ENCODE assay signal across 8 cellular contexts in genomic region chr5:57173318-57174127, GRCh38. TPM values are rescaled to one million over a fixed set of nuclear protein-coding genes. Genes with fewer than 3 reads are reported as not detected.
DNase-seq lines count a peak whose midpoint lies in the region; ATAC-seq, FAIRE-seq and TF ChIP-seq lines count a peak whose summit lies in the region.

TSS of gene GPBP1 (plus strand) at chr5:57174059. CDS start at chr5:57214131, 40,072 bp downstream.

- no peak for TF ChIP-seq CTCF in psoas muscle (IDR thresholded peaks at IDR 0.05)

- peak within 1 kb of the TSS; percentile 98 for H3K4me3 ChIP-seq in psoas muscle

- H3K9me3 ChIP-seq in psoas muscle = no peaks in the 10 kb centered on the region

- H3K27me3 ChIP-seq in psoas muscle (ENCODE audit: insufficient read depth in 3 of 3, low read length in 2 of 3) = no peaks in the 10 kb centered on the region

- ATAC-seq in GM18498 (IDR thresholded peaks at IDR 0.05; ENCODE audit: unreplicated experiment) = peak; percentile 73
- ATAC-seq in HG02938 (IDR thresholded peaks at IDR 0.05; ENCODE audit: unreplicated experiment) = peak; percentile 60
- ATAC-seq in left ventricle myocardium superior = peak; percentile 93
- peak; percentile 90 to 96 (median 93) for ATAC-seq in psoas muscle

- H3K4me1 ChIP-seq in psoas muscle = peaks cover 17% of the 10 kb centered on the region

- 0% methylated on average over 58 to 83 of the region's 83 CpGs for WGBS in psoas muscle, 3 donors

- FAIRE-seq in urothelium cell line (lab: Jason Lieb, UNC) = peak; percentile 95

- H3K27ac ChIP-seq in angular gyrus (ENCODE audit: low read depth, low read length) (peak within 1 kb of the TSS; percentile 100), psoas muscle (peak within 1 kb of the TSS; percentile 99)

- H3K36me3 ChIP-seq in psoas muscle (ENCODE audit: insufficient read depth in 1 of 2, low read depth in 1 of 2) = no peaks in the 10 kb centered on the region

- peak; percentile 99 to 100 for DNase-seq in NCI-H187 (lab: John Stamatoyannopoulos, UW)
- DNase-seq in T-helper 2 cell = peak; percentile 95 to 99 (median 98)
- DNase-seq in left ventricle myocardium superior = peak; percentile 98
- DNase-seq in psoas muscle = peak; percentile 99
- DNase-seq in urothelium cell line (ENCODE audit: low spot score) = peak; percentile 97

- intact Hi-C loops in left ventricle myocardium superior (cut with micrococcal nuclease) (loop anchor here (10.0 kb wide), 1 partner anchor 51 kb away; no protein-coding TSS in a partner anchor), psoas muscle (cut with DNase I) (loop anchor here (2.0 to 10.0 kb wide), 5 partner anchors 34 to 1179 kb away; partner anchors contain the start of genes MIER3 (in 2 of the 2) and IL6ST (in 1 of the 2))

RNA-seq across cellular contexts. Expression of gene GPBP1, which starts in this region (rescaled TPM):
- total RNA-seq in left ventricle myocardium superior (60.2 TPM), psoas muscle (10 to 100 TPM; 45.0 to 54.5 (median 53.3) TPM)
- 10 to 100 TPM; 37.3 to 74.0 (median 38.0) TPM for polyA plus RNA-seq in psoas muscle

Comparison
In these comparisons a context has a peak if more than half of its experiments do, and no peak if none do; other contexts are left out.
1. Peak in every context shown above with its lines: DNase-seq, ATAC-seq, H3K4me3 ChIP-seq and H3K27ac ChIP-seq.